27 cellular contexts compared by ENCODE assay signal in genomic region chr5:100252944-100253343, GRCh38.
"Had no signal": no experiment of that assay in that cellular context is flagged by ENCODE, and none has a peak within 500 bp of the region (broad histone marks: within the 10 kb centered on the region; RNA-seq: fewer than 3 reads in every experiment).

No MANE protein-coding gene starts in this region.

- DNase-seq: stimulated activated CD4-positive, alpha-beta T cell treated with anti-CD3 and anti-CD28 coated beads, Interleukin-2, amount 100 ng/mL, for 48 hours; stimulated activated CD4-positive, alpha-beta T cell treated with anti-CD3 and anti-CD28 coated beads, Interleukin-4, amount 100 ng/mL, for 1 hour; stimulated activated CD4-positive, alpha-beta T cell treated with anti-CD3 and anti-CD28 coated beads, Interleukin-4, amount 100 ng/mL, for 24 hours; stimulated activated CD4-positive, alpha-beta T cell treated with anti-CD3 and anti-CD28 coated beads, Interleukin-4, amount 100 ng/mL, for 4 hours; stimulated activated CD8-positive, alpha-beta memory T cell treated with anti-CD3 and anti-CD28 coated beads, Interleukin-4, amount 100 ng/mL, for 48 hours; stimulated activated naive B cell treated with anti-CD40 and anti-IgM and Interleukin-4, amounts not matched to agents 10 μg/mL and 1 μg/mL and 100 μg/mL, for 72 hours; stimulated activated naive CD4-positive, alpha-beta T cell; stimulated activated naive CD4-positive, alpha-beta T cell treated with Interleukin-2 at 50 U/mL for 16 hours; stimulated activated naive CD8-positive, alpha-beta T cell treated with anti-CD3 and anti-CD28 coated beads, Interleukin-15, amount 100 ng/mL, for 72 hours; stimulated activated naive CD8-positive, alpha-beta T cell treated with anti-CD3 and anti-CD28 coated beads, Interleukin-15, Interleukin-2, amounts not matched to agents 100 U/mL and 50 U/mL, for 24 hours; stomach; substantia nigra; testis; thyroid gland; tibial artery; transverse colon; trophoblast cell; upper lobe of left lung; upper lobe of right lung; uterus had no signal

- H3K9me3 ChIP-seq: stomach, suprapubic skin, testis, thoracic aorta, thyroid gland, tibial artery, tibial nerve, transverse colon, upper lobe of left lung, upper lobe of right lung, uterus, vagina had no signal

- H3K27me3 Mint-ChIP-seq: stimulated activated naive B cell treated with anti-CD40 and anti-IgM and Interleukin-4, amounts not matched to agents 10 μg/mL and 1 μg/mL and 100 μg/mL, for 72 hours; stimulated activated naive CD8-positive, alpha-beta T cell treated with anti-CD3 and anti-CD28 coated beads, Interleukin-15, amount 100 ng/mL, for 72 hours; stimulated activated naive CD8-positive, alpha-beta T cell treated with anti-CD3 and anti-CD28 coated beads, Interleukin-15, Interleukin-2, amounts not matched to agents 100 ng/mL and 50 ng/mL, for 24 hours; type B pancreatic cell had no signal

- H3K4me1 Mint-ChIP-seq: stimulated activated effector memory CD8-positive, alpha-beta T cell treated with anti-CD3 and anti-CD28 coated beads, Interleukin-12 subunit alpha, Interleukin-12 subunit beta, amount 100 ng/mL, for 72 hours; stimulated activated naive B cell treated with anti-CD40 and anti-IgM and Interleukin-4, amounts not matched to agents 10 μg/mL and 1 μg/mL and 100 μg/mL, for 72 hours; stimulated activated naive CD8-positive, alpha-beta T cell treated with anti-CD3 and anti-CD28 coated beads, Interleukin-15, amount 100 ng/mL, for 72 hours had no signal

- H3K27ac Mint-ChIP-seq: stimulated activated effector memory CD8-positive, alpha-beta T cell treated with anti-CD3 and anti-CD28 coated beads, Interleukin-12 subunit alpha, Interleukin-12 subunit beta, amount 100 ng/mL, for 72 hours; stimulated activated naive B cell treated with anti-CD40 and anti-IgM and Interleukin-4, amounts not matched to agents 10 μg/mL and 1 μg/mL and 100 μg/mL, for 72 hours; stimulated activated naive CD8-positive, alpha-beta T cell treated with anti-CD3 and anti-CD28 coated beads, Interleukin-15, amount 100 ng/mL, for 72 hours; stimulated activated naive CD8-positive, alpha-beta T cell treated with anti-CD3 and anti-CD28 coated beads, Interleukin-15, Interleukin-2, amounts not matched to agents 100 ng/mL and 50 ng/mL, for 24 hours; type B pancreatic cell had no signal

- H3K9me3 Mint-ChIP-seq: stimulated activated naive B cell treated with anti-CD40 and anti-IgM and Interleukin-4, amounts not matched to agents 10 μg/mL and 1 μg/mL and 100 μg/mL, for 72 hours; stimulated activated naive CD8-positive, alpha-beta T cell treated with anti-CD3 and anti-CD28 coated beads, Interleukin-15, Interleukin-2, amounts not matched to agents 100 ng/mL and 50 ng/mL, for 24 hours; type B pancreatic cell had no signal

- H3K4me3 Mint-ChIP-seq: stimulated activated effector memory CD8-positive, alpha-beta T cell treated with anti-CD3 and anti-CD28 coated beads, Interleukin-12 subunit alpha, Interleukin-12 subunit beta, amount 100 ng/mL, for 72 hours; stimulated activated naive B cell treated with anti-CD40 and anti-IgM and Interleukin-4, amounts not matched to agents 10 μg/mL and 1 μg/mL and 100 μg/mL, for 72 hours; stimulated activated naive CD8-positive, alpha-beta T cell treated with anti-CD3 and anti-CD28 coated beads, Interleukin-15, amount 100 ng/mL, for 72 hours; stimulated activated naive CD8-positive, alpha-beta T cell treated with anti-CD3 and anti-CD28 coated beads, Interleukin-15, Interleukin-2, amounts not matched to agents 100 ng/mL and 50 ng/mL, for 24 hours; type B pancreatic cell had no signal

- H3K27ac ChIP-seq: stomach, suprapubic skin, testis, thoracic aorta, thyroid gland, tibial artery, tibial nerve, transverse colon, upper lobe of left lung, upper lobe of right lung, uterus, vagina had no signal

- H3K4me1 ChIP-seq: stomach, suprapubic skin, testis, thyroid gland, tibial artery, tibial nerve, transverse colon, upper lobe of left lung, upper lobe of right lung, uterus, vagina had no signal

- H3K4me3 ChIP-seq: stomach, suprapubic skin, testis, thoracic aorta, thyroid gland, tibial artery, tibial nerve, transverse colon, upper lobe of left lung, upper lobe of right lung, uterus, vagina had no signal

- H3K36me3 ChIP-seq: stomach, suprapubic skin, thoracic aorta, thyroid gland, tibial artery, tibial nerve, transverse colon, upper lobe of left lung, upper lobe of right lung, vagina had no signal

- H3K36me3 Mint-ChIP-seq: stimulated activated effector memory CD8-positive, alpha-beta T cell treated with anti-CD3 and anti-CD28 coated beads, Interleukin-12 subunit alpha, Interleukin-12 subunit beta, amount 100 ng/mL, for 72 hours; stimulated activated naive B cell treated with anti-CD40 and anti-IgM and Interleukin-4, amounts not matched to agents 10 μg/mL and 1 μg/mL and 100 μg/mL, for 72 hours; type B pancreatic cell had no signal

- ATAC-seq: stimulated activated effector memory CD8-positive, alpha-beta T cell treated with anti-CD3 and anti-CD28 coated beads, Interleukin-12 subunit alpha, Interleukin-12 subunit beta, amount 100 ng/mL, for 72 hours; stimulated activated naive B cell treated with anti-CD40 and anti-IgM and Interleukin-4, amounts not matched to agents 10 μg/mL and 1 μg/mL and 100 μg/mL, for 72 hours; stimulated activated naive CD8-positive, alpha-beta T cell treated with anti-CD3 and anti-CD28 coated beads, Interleukin-15, amount 100 ng/mL, for 72 hours; stimulated activated naive CD8-positive, alpha-beta T cell treated with anti-CD3 and anti-CD28 coated beads, Interleukin-15, Interleukin-2, amounts not matched to agents 100 U/mL and 50 U/mL, for 24 hours; upper lobe of right lung had no signal
